Comparison of ENCODE assay signal across 19 cellular contexts in genomic region chr7:44322631-44323363, GRCh38. TPM values are rescaled to one million over a fixed set of nuclear protein-coding genes. Genes with fewer than 3 reads are reported as not detected.
DNase-seq lines count a peak whose midpoint lies in the region; ATAC-seq, FAIRE-seq and TF ChIP-seq lines count a peak whose summit lies in the region.
"Had no signal": no experiment of that assay in that cellular context is flagged by ENCODE, and none has a peak within 500 bp of the region (broad histone marks: within the 10 kb centered on the region; RNA-seq: fewer than 3 reads in every experiment).

No MANE protein-coding gene starts in this region.

- H4K20me1 ChIP-seq in osteoblast (ENCODE audit: insufficient read depth, low read length): no peaks in the 10 kb centered on the region

- intact Hi-C loops in heart right ventricle (cut with DNase I): loop anchor here in 2 of 10 donors (5.0 to 10.0 kb wide), 2 partner anchors 65 to 152 kb away; no protein-coding TSS in a partner anchor

- no peak overlapping the region for H3K4me2 ChIP-seq in osteoblast (ENCODE audit: insufficient read depth, low read length)

- no peak overlapping the region for H2AFZ ChIP-seq in osteoblast (ENCODE audit: low read length)

- H3K4me1 ChIP-seq in heart right ventricle (peaks cover 0 to 71% (median 19%) of the 10 kb centered on the region in 9 donors), osteoblast (ENCODE audit: insufficient read depth, low read length) (no peaks in the 10 kb centered on the region)

- DNase-seq in G401 (ENCODE audit: low spot score): peak; percentile 94
- peak; percentile 26 for DNase-seq in RCC 7860 (ENCODE audit: low spot score)
- DNase-seq in heart right ventricle: peak; percentile 81 to 84
- peak; percentile 52 for DNase-seq in osteoblast (ENCODE audit: insufficient read length, low spot score, missing footprints)
- DNase-seq in erythroblast (lab: John Stamatoyannopoulos, UW): no peak
- no peak for DNase-seq in epidermal melanocyte (ENCODE audit: insufficient read length, low spot score)
- DNase-seq in NCI-H1417 (lab: John Stamatoyannopoulos, UW): no peak
- no peak for DNase-seq in T1000 (lab: John Stamatoyannopoulos, UW)
- DNase-seq: activated CD4-positive, alpha-beta memory T cell treated with anti-CD3 and anti-CD28 coated beads for 36 hours; activated T-cell treated with anti-CD3 and anti-CD28 coated beads, Interleukin-2, amount 50 U/mL, for 48 hours; AML-193; GDM1; GOT3; NCI-H1930; NCI-H526; SW 1271 had no signal

- TF ChIP-seq CTCF in heart right ventricle (IDR thresholded peaks at IDR 0.05) (peak in 1 of 9 donors; percentile 20), osteoblast (IDR thresholded peaks at IDR 0.05; ENCODE audit: extremely low read depth, low read depth, low read length) (no peak)

- peak; percentile 73 to 91 (median 82) for ATAC-seq in heart right ventricle

- H3K27me3 ChIP-seq in heart right ventricle: peaks cover 0 to 36% (median 19%) of the 10 kb centered on the region in 7 donors
- H3K27me3 ChIP-seq in osteoblast (ENCODE audit: insufficient read depth, low read length): peaks cover 35% of the 10 kb centered on the region

- H3K4me3 ChIP-seq in heart right ventricle (no peak overlapping the region), osteoblast (ENCODE audit: insufficient read depth, low read length) (no peak overlapping the region)
- H3K4me3 ChIP-seq: skin epidermis had no signal

- H3K36me3 ChIP-seq in heart right ventricle: no peaks in the 10 kb centered on the region
- H3K36me3 ChIP-seq in osteoblast (ENCODE audit: insufficient read depth, low read length): no peaks in the 10 kb centered on the region

- H3K27ac ChIP-seq in heart right ventricle: peak overlapping the region; percentile 51 to 96 (median 84)
- no peak overlapping the region for H3K27ac ChIP-seq in osteoblast (ENCODE audit: low read depth, low read length)
- H3K27ac ChIP-seq: skin epidermis had no signal

- in situ Hi-C loops in G401 (cut with HindIII; ENCODE audit: low sequenced_read_pairs): no loop called here

- peak; percentile 45 for FAIRE-seq in RCC 7860 (lab: Jason Lieb, UNC)
- FAIRE-seq: frontal cortex, GM12891 had no signal

- no peaks in the 10 kb centered on the region for H3K9me3 ChIP-seq in heart right ventricle
- no peaks in the 10 kb centered on the region for H3K9me3 ChIP-seq in osteoblast (ENCODE audit: low read depth, low read length)

- 50 to 71% methylated on average over 17 of the region's 17 CpGs for WGBS in heart right ventricle, 2 donors

- no peak for TF ChIP-seq POLR2A in erythroblast (IDR thresholded peaks at IDR 0.05; ENCODE audit: low read length)

- H3K79me2 ChIP-seq in osteoblast (ENCODE audit: insufficient read depth, low read length): no peaks in the 10 kb centered on the region

RNA-seq across cellular contexts. Expression of gene CAMK2B, which starts 2.6 kb away (rescaled TPM):
- total RNA-seq in G401 (2014; rRNA removed; shearing (Covaris generic)): 0.06 and 2.2 TPM in 2 replicates
- total RNA-seq in heart right ventricle (100 to 1,000 TPM in 6 of 10 donors, 10 to 100 TPM in 4; 70.6 to 152 (median 126) TPM), osteoblast (not detected in 2 replicates)
- polyA plus RNA-seq in heart right ventricle: 100 to 1,000 TPM in 1 of 2 donors, 10 to 100 TPM in 1; 30.8 to 107 TPM

Comparison
In these comparisons a context has a peak if more than half of its experiments do, and no peak if none do; other contexts are left out.
1. DNase-seq: peak in G401 (single experiment), RCC 7860 (single experiment), heart right ventricle (2 of 2) and osteoblast (single experiment); none in erythroblast (0 of 2), epidermal melanocyte (single experiment), NCI-H1417 (0 of 3) and T1000 (single experiment).
2. RNA of gene CAMK2B, which starts 2.6 kb away (total RNA-seq): 70.6 to 152 TPM in heart right ventricle; 0.06 to 2.2 TPM in G401 and not detected in osteoblast; every median in the first group is over 10 times any median in the second.